Comparison of ENCODE assay signal across 8 cellular contexts in the genomic region with DNA sequence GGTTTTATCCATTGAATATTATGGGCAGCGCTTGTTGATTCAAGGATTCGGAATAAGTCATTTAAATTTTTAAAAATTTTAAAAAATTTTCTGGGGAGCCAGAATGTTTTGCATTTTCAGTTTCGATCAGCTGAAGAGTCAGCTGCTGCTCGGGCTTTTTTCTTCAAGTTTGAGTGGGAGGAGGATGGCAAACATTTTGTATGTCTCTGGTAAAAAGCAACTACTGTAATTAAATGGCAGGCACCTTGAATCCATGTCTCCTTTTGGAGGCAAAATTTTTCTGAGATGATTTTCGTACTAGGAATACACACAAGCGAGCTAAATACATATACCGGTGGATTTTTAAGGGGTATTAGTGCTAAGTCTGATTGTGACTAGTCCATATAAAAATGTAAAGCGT. TPM values are rescaled to one million over a fixed set of nuclear protein-coding genes. Genes with fewer than 3 reads are reported as not detected.
DNase-seq lines count a peak whose midpoint lies in the region; ATAC-seq and TF ChIP-seq lines count a peak whose summit lies in the region.

No MANE protein-coding gene starts in this region.

- H3K36me3 ChIP-seq in heart left ventricle (peaks cover 0 to 25% (median 22%) of the 10 kb centered on the region in 9 donors), colonic mucosa (peaks cover 6% of the 10 kb centered on the region), mucosa of rectum (ENCODE audit: control insufficient read depth in 2 of 2, insufficient read depth in 2 of 2, low read length in 2 of 2) (peaks cover 5 to 11% of the 10 kb centered on the region in 2 donors), aorta (ENCODE audit: control insufficient read depth in 1 of 2, insufficient read depth in 2 of 2, low read length in 1 of 2) (peaks cover 0 to 5% of the 10 kb centered on the region in 2 donors)

- DNase-seq in heart left ventricle (no peak), Right ventricle myocardium superior (no peak), RKO (ENCODE audit: low spot score) (peak; percentile 57), colonic mucosa (no peak), aorta (no peak), NCI-H526 treated with DMSO at 0.1 percent for 48 hours (lab: John Stamatoyannopoulos, UW) (no peak)

- H3K27me3 ChIP-seq in heart left ventricle: no peaks in the 10 kb centered on the region
- H3K27me3 ChIP-seq in colonic mucosa: no peaks in the 10 kb centered on the region
- no peaks in the 10 kb centered on the region for H3K27me3 ChIP-seq in mucosa of rectum (ENCODE audit: control insufficient read depth in 2 of 2, insufficient read depth in 2 of 2, low read length in 2 of 2)
- H3K27me3 ChIP-seq in aorta (ENCODE audit: control insufficient read depth in 1 of 2, insufficient read depth in 2 of 2, low read length in 1 of 2): no peaks in the 10 kb centered on the region

- TF ChIP-seq CTCF in heart left ventricle (IDR thresholded peaks at IDR 0.05): no peak
- TF ChIP-seq CTCF in colonic mucosa (IDR thresholded peaks at IDR 0.05): no peak

- peak overlapping the region; percentile 80 to 98 (median 89) for H3K27ac ChIP-seq in heart left ventricle
- peak overlapping the region; percentile 95 for H3K27ac ChIP-seq in colonic mucosa
- peak overlapping the region; percentile 88 to 96 for H3K27ac ChIP-seq in mucosa of rectum (ENCODE audit: low read depth in 2 of 2, low read length in 2 of 2)
- peak overlapping the region in 1 of 2 donors; percentile 88 for H3K27ac ChIP-seq in aorta (ENCODE audit: low read depth in 1 of 2, low read length in 2 of 2)

- intact Hi-C loops in heart left ventricle (cut with DNase I): no loop called here
- intact Hi-C loops in Right ventricle myocardium superior (cut with DNase I): no loop called here
- intact Hi-C loops in colonic mucosa (cut with DNase I): no loop called here
- intact Hi-C loops in aorta (cut with DNase I): loop anchor here in 1 of 2 donors (2.0 kb wide), 1 partner anchor 92 kb away; a partner anchor contains a TSS

- 1 to 2% (median 1%) methylated on average over 8 of the region's 8 CpGs for WGBS in heart left ventricle, 4 donors
- WGBS in aorta, 2 donors: 1% methylated on average over 8 of the region's 8 CpGs

- no peaks in the 10 kb centered on the region for H3K9me3 ChIP-seq in heart left ventricle
- no peaks in the 10 kb centered on the region for H3K9me3 ChIP-seq in colonic mucosa
- H3K9me3 ChIP-seq in mucosa of rectum (ENCODE audit: control insufficient read depth in 2 of 2, low read length in 2 of 2): no peaks in the 10 kb centered on the region
- no peaks in the 10 kb centered on the region for H3K9me3 ChIP-seq in aorta (ENCODE audit: control insufficient read depth, low read length)

- ATAC-seq in heart left ventricle (no peak), Right ventricle myocardium superior (ENCODE audit: poor library complexity) (no peak), HG02938 (IDR thresholded peaks at IDR 0.05; ENCODE audit: unreplicated experiment) (peak; percentile 30), aorta (ENCODE audit: low FRiP score) (peak; percentile 39)

- H3K9ac ChIP-seq in colonic mucosa (ENCODE audit: low read depth in 2 of 2, low read length in 2 of 2) (peak overlapping the region; percentile 81 to 98), mucosa of rectum (ENCODE audit: low read depth in 1 of 2, low read length in 2 of 2) (peak overlapping the region; percentile 83 to 99)

- H3K4me3 ChIP-seq in heart left ventricle (peak overlapping the region; percentile 66 to 95 (median 86)), colonic mucosa (peak overlapping the region; percentile 73), mucosa of rectum (ENCODE audit: low read length in 2 of 2) (peak overlapping the region; percentile 81 to 98), aorta (ENCODE audit: low read length in 2 of 2) (peak overlapping the region; percentile 52 to 95)

- peaks cover 2 to 35% (median 18%) of the 10 kb centered on the region in 12 donors for H3K4me1 ChIP-seq in heart left ventricle
- H3K4me1 ChIP-seq in colonic mucosa: no peaks in the 10 kb centered on the region
- peaks cover 0 to 19% of the 10 kb centered on the region in 2 donors for H3K4me1 ChIP-seq in mucosa of rectum (ENCODE audit: control insufficient read depth in 2 of 2, insufficient read depth in 2 of 2, low read length in 2 of 2)
- peaks cover 0 to 5% of the 10 kb centered on the region in 2 donors for H3K4me1 ChIP-seq in aorta (ENCODE audit: control insufficient read depth in 1 of 2, insufficient read depth in 2 of 2, low read length in 2 of 2)

- no peak for TF ChIP-seq POLR2A in heart left ventricle (IDR thresholded peaks at IDR 0.05)

RNA-seq across cellular contexts. Expression of a gene that starts 0.6 kb away (rescaled TPM):
- 10 to 100 TPM in 8 of 9 donors, 1 to 10 TPM in 1; 8.6 to 21.5 (median 12.9) TPM for total RNA-seq in heart left ventricle
- polyA plus RNA-seq in heart left ventricle: 1 to 10 TPM; 4.3 to 7.7 TPM
- 12.8 TPM for total RNA-seq in Right ventricle myocardium superior
- 10 to 100 TPM; 19.2 to 24.7 TPM for total RNA-seq in colonic mucosa
- total RNA-seq in aorta: 10 to 100 TPM; 22.4 to 23.6 TPM
- polyA plus RNA-seq in aorta: 10 to 100 TPM; 10.3 to 12.8 TPM

Comparison
In these comparisons a context has a peak if more than half of its experiments do, and no peak if none do; other contexts are left out.
1. ATAC-seq: peak in HG02938 (single experiment) and aorta (single experiment); none in heart left ventricle (0 of 4) and Right ventricle myocardium superior (single experiment).
2. Peak in every context shown above with its lines, with median percentiles within 50 percentile points of each other: H3K4me3 ChIP-seq.